Comparison of ENCODE assay signal across 9 cellular contexts in the genomic region with DNA sequence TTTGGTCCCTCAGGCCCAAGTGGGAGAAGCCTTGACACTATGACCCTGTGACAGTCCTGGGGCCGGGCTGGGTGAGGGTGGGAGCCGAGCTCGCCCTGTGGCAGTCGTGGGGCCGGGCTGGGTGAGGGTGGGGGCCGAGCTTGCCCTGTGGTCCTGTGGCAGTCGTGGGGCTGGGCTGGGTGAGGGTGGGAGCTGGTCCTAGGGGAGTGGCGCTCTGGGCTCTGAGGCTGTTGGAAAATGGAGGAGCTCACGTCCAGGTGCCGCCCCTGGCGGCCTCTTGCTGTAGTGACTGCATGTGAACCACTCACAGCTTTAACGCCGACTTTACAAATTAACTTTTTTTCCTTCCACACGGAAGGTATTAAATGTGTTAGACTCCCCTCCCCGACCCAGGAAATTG.
A peak's percentile ranks its signal among the peaks of the same experiment; 100 is the strongest.
DNase-seq lines count a peak whose midpoint lies in the region; ATAC-seq and TF ChIP-seq lines count a peak whose summit lies in the region.
"Had no signal": no experiment of that assay in that cellular context is flagged by ENCODE, and none has a peak within 500 bp of the region (broad histone marks: within the 10 kb centered on the region; RNA-seq: fewer than 3 reads in every experiment).

No MANE protein-coding gene starts in this region.

- no peaks in the 10 kb centered on the region for H3K9me2 ChIP-seq in DOHH2 (replicated peaks; ENCODE audit: control insufficient read depth, low read length)

- no peaks in the 10 kb centered on the region for H3K9me3 ChIP-seq in DOHH2 (ENCODE audit: control insufficient read depth, insufficient read depth, low read length)
- H3K9me3 ChIP-seq in right atrium auricular region = no peaks in the 10 kb centered on the region

- H3K27me3 Mint-ChIP-seq in activated CD4-positive, alpha-beta memory T cell treated with anti-CD3 and anti-CD28 coated beads, Interleukin-2, amount 10 ng/mL, durations not matched to agents 7 days and 5 days = peaks cover 18% of the 10 kb centered on the region

- H3K27ac ChIP-seq in DOHH2 (ENCODE audit: low read depth, low read length) (no peak overlapping the region), right atrium auricular region (no peak overlapping the region)
- H3K27ac ChIP-seq: KMS-11 had no signal

- peak; percentile 42 for DNase-seq in activated CD4-positive, alpha-beta memory T cell treated with anti-CD3 and anti-CD28 coated beads, Interleukin-2, amount 10 ng/mL, durations not matched to agents 7 days and 5 days
- DNase-seq in right atrium auricular region (ENCODE audit: low spot score) (peak; percentile 55), NCI-H345 (lab: John Stamatoyannopoulos, UW) (no peak)
- peak; percentile 49 for DNase-seq in stimulated activated CD4-positive, alpha-beta T cell treated with anti-CD3 and anti-CD28 coated beads, Interleukin-4, amount 100 ng/mL, for 1 hour

- POLR2A ChIA-PET in activated CD4-positive, alpha-beta memory T cell treated with anti-CD3 and anti-CD28 coated beads, Interleukin-2, amount 10 ng/mL, durations not matched to agents 7 days and 5 days (lab: Charles Lee) = interaction anchor here (1.8 kb wide), 1 partner anchor 9 kb away, joined by 5 read pairs; no protein-coding TSS in a partner anchor

- no peak overlapping the region for H3K4me3 Mint-ChIP-seq in activated CD4-positive, alpha-beta memory T cell treated with anti-CD3 and anti-CD28 coated beads, Interleukin-2, amount 10 ng/mL, durations not matched to agents 7 days and 5 days

- H3K4me2 ChIP-seq in DOHH2 (ENCODE audit: low read length) = no peak overlapping the region; the same call in 1 of the 2 replicates
- H3K4me2 ChIP-seq: KMS-11 had no signal

- H3K27ac Mint-ChIP-seq in activated CD4-positive, alpha-beta memory T cell treated with anti-CD3 and anti-CD28 coated beads, Interleukin-2, amount 10 ng/mL, durations not matched to agents 7 days and 5 days = no peak overlapping the region

- H3K36me3 ChIP-seq in DOHH2 (ENCODE audit: control insufficient read depth, low read length) (no peaks in the 10 kb centered on the region), right atrium auricular region (no peaks in the 10 kb centered on the region)

- H3K79me2 ChIP-seq in DOHH2 (ENCODE audit: control insufficient read depth, low read length) = no peaks in the 10 kb centered on the region

- CTCF ChIA-PET in activated CD4-positive, alpha-beta memory T cell treated with anti-CD3 and anti-CD28 coated beads, Interleukin-2, amount 10 ng/mL, durations not matched to agents 7 days and 5 days (lab: Charles Lee) = interaction anchor here (0.6 to 2.3 kb wide), 11 partner anchors 8 to 258 kb away, joined by 3 to 12 read pairs (median 4); no protein-coding TSS in a partner anchor

- ATAC-seq in HG02870 (IDR thresholded peaks at IDR 0.05; ENCODE audit: unreplicated experiment) (peak; percentile 87), GM18868 (IDR thresholded peaks at IDR 0.05; ENCODE audit: unreplicated experiment) (no peak), GM18498 (IDR thresholded peaks at IDR 0.05; ENCODE audit: unreplicated experiment) (no peak)

- H4K20me1 ChIP-seq in DOHH2 (ENCODE audit: control insufficient read depth, insufficient read depth, low read depth, low read length) = no peaks in the 10 kb centered on the region

- H3K4me1 ChIP-seq in DOHH2 (ENCODE audit: control insufficient read depth, low read length) = peaks cover 17% of the 10 kb centered on the region
- no peaks in the 10 kb centered on the region for H3K4me1 ChIP-seq in right atrium auricular region

- H3K4me3 ChIP-seq in DOHH2 (ENCODE audit: low read length) (no peak overlapping the region), right atrium auricular region (no peak overlapping the region)

- no peaks in the 10 kb centered on the region for H3K9me3 Mint-ChIP-seq in activated CD4-positive, alpha-beta memory T cell treated with anti-CD3 and anti-CD28 coated beads, Interleukin-2, amount 10 ng/mL, durations not matched to agents 7 days and 5 days

- peak; percentile 68 for TF ChIP-seq CTCF in DOHH2 (IDR thresholded peaks at IDR 0.05; ENCODE audit: low read depth, low read length, poor library complexity, severe bottlenecking)
- peak in 1 of 2 donors; percentile 55 for TF ChIP-seq CTCF in right atrium auricular region (IDR thresholded peaks at IDR 0.05)

- peaks cover 5% of the 10 kb centered on the region; the same call in 1 of the 2 replicates for H3F3A ChIP-seq in DOHH2 (ENCODE audit: control insufficient read depth, insufficient read depth)

- H3K36me3 Mint-ChIP-seq in activated CD4-positive, alpha-beta memory T cell treated with anti-CD3 and anti-CD28 coated beads, Interleukin-2, amount 10 ng/mL, durations not matched to agents 7 days and 5 days (ENCODE audit: low read depth) = no peaks in the 10 kb centered on the region

- H3K4me1 Mint-ChIP-seq in activated CD4-positive, alpha-beta memory T cell treated with anti-CD3 and anti-CD28 coated beads, Interleukin-2, amount 10 ng/mL, durations not matched to agents 7 days and 5 days = no peaks in the 10 kb centered on the region

- H3K27me3 ChIP-seq in DOHH2 (ENCODE audit: control insufficient read depth, low read length) (peaks cover 13% of the 10 kb centered on the region; the same call in 1 of the 2 replicates), right atrium auricular region (no peaks in the 10 kb centered on the region)
